In the genomic region with DNA sequence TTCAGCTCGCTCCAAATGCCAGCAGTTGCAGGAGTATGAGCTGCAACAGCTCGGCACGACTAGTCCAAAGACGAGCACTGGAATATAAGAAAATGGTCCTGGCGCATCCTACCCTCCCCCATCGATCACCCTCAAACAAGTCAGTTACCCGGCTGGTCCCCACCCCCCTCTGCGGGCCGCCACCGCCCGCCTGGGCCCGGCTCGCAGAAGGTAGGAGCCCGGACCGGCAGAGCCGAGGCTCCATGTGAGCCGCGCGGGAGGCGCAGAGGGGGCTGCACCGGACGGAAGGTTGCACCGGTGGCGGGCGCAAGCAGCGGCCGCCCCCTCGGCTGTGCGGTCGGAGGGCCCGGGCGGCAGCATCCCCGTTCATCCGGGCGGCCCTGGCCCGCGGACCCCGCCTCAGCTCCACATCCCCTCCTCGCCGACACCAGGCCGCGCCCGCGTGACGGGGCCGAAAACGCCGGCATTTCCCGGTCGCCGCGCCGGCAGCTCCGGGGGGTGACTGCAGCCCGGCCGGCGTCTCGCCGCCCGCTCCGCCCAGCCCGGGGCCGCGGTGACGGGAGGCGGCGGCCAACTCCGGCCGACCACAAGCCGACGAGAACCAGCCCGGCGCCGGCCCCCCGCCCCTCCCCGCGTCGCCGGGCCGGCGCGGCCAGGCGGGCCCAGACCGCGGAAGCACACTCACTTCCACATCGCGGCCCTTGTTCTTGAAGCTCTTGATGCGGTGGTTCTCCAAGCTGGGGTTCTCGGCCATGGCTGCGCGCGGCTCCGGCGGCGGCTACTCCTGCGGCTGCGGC, we compare ENCODE assay signal across 8 cellular contexts.
DNase-seq lines count a peak whose midpoint lies in the region; ATAC-seq and TF ChIP-seq lines count a peak whose summit lies in the region.

No MANE protein-coding gene starts in this region.

- H3K9me3 ChIP-seq in iPS DF 6.9 (ENCODE audit: control insufficient read depth, insufficient read depth, low read length): no peaks in the 10 kb centered on the region

- no peak overlapping the region for H3K27ac ChIP-seq in iPS DF 6.9 (ENCODE audit: low read length)

- H3K27ac Mint-ChIP-seq in T-helper 2 cell treated with Interferon-gamma antibody and Interleukin-4, amounts not matched to agents 5 μg/mL and 100 μg/mL, for 36 hours: peak overlapping the region; percentile 93

- peaks cover 18% of the 10 kb centered on the region for H3K36me3 Mint-ChIP-seq in T-helper 2 cell treated with Interferon-gamma antibody and Interleukin-4, amounts not matched to agents 5 μg/mL and 100 μg/mL, for 36 hours (ENCODE audit: low read depth)

- peak; percentile 22 for ATAC-seq in GM19452 (IDR thresholded peaks at IDR 0.05; ENCODE audit: unreplicated experiment)

- no CpG with 5 or more reads among the region's 97 CpGs for WGBS in iPS DF 6.9 (ENCODE audit: insufficient coverage, insufficient read length)

- in situ Hi-C loops in astrocyte of the cerebellum (cut with HindIII; ENCODE audit: low sequenced_read_pairs): no loop called here

- H3K36me3 ChIP-seq in iPS DF 6.9 (ENCODE audit: control insufficient read depth, insufficient read depth, low read length): no peaks in the 10 kb centered on the region

- H3K9me3 Mint-ChIP-seq in T-helper 2 cell treated with Interferon-gamma antibody and Interleukin-4, amounts not matched to agents 5 μg/mL and 100 μg/mL, for 36 hours: no peaks in the 10 kb centered on the region

- H3K4me1 Mint-ChIP-seq in T-helper 2 cell treated with Interferon-gamma antibody and Interleukin-4, amounts not matched to agents 5 μg/mL and 100 μg/mL, for 36 hours (ENCODE audit: low read depth): peaks cover 34% of the 10 kb centered on the region

- peak overlapping the region; percentile 95 for H3K4me3 Mint-ChIP-seq in T-helper 2 cell treated with Interferon-gamma antibody and Interleukin-4, amounts not matched to agents 5 μg/mL and 100 μg/mL, for 36 hours

- H3K4me3 ChIP-seq in astrocyte of the cerebellum (ENCODE audit: low read depth, low read length): peak overlapping the region; percentile 69
- peak overlapping the region; percentile 88 for H3K4me3 ChIP-seq in iPS DF 6.9 (ENCODE audit: low read length)
- peak overlapping the region; percentile 70 for H3K4me3 ChIP-seq in skeletal muscle cell (ENCODE audit: low read depth, low read length)

- TF ChIP-seq CTCF in astrocyte of the cerebellum (IDR thresholded peaks at IDR 0.05; ENCODE audit: low read depth, low read length, missing control alignments): no peak

- DNase-seq in COR-L47 (lab: John Stamatoyannopoulos, UW) (peak; percentile 19), HK-2 (ENCODE audit: unreplicated experiment) (peak; percentile 38), astrocyte of the cerebellum (ENCODE audit: low read depth) (no peak), iPS DF 6.9 (ENCODE audit: low read depth, low spot score) (no peak), skeletal muscle cell (ENCODE audit: low read depth) (no peak), NCI-H524 treated with DMSO at 0.1 percent for 48 hours (lab: John Stamatoyannopoulos, UW) (no peak)
- peak; percentile 51 for DNase-seq in T-helper 2 cell treated with Interferon-gamma antibody and Interleukin-4, amounts not matched to agents 5 μg/mL and 100 μg/mL, for 36 hours (ENCODE audit: low spot score)

- H3K27me3 ChIP-seq in iPS DF 6.9 (ENCODE audit: control insufficient read depth, insufficient read depth, low read length): no peaks in the 10 kb centered on the region

- peaks cover 5% of the 10 kb centered on the region for H3K27me3 Mint-ChIP-seq in T-helper 2 cell treated with Interferon-gamma antibody and Interleukin-4, amounts not matched to agents 5 μg/mL and 100 μg/mL, for 36 hours (ENCODE audit: low read depth)

- no peaks in the 10 kb centered on the region for H3K4me1 ChIP-seq in iPS DF 6.9 (ENCODE audit: control insufficient read depth, insufficient read depth, low read length)

Comparison
In these comparisons a context has a peak if more than half of its experiments do, and no peak if none do; other contexts are left out.
1. DNase-seq: peak in COR-L47 (single experiment), HK-2 (single experiment) and T-helper 2 cell treated with Interferon-gamma antibody and Interleukin-4, amounts not matched to agents 5 μg/mL and 100 μg/mL, for 36 hours (single experiment); none in astrocyte of the cerebellum (single experiment), iPS DF 6.9 (single experiment), skeletal muscle cell (single experiment) and NCI-H524 treated with DMSO at 0.1 percent for 48 hours (single experiment).
2. Peak in every context shown above with its lines, with median percentiles within 50 percentile points of each other: H3K4me3 ChIP-seq.